In genomic region chr3:128619146-128619890, GRCh38 we compare ENCODE assay signal across 8 cellular contexts. TPM values are rescaled to one million over a fixed set of nuclear protein-coding genes. Genes with fewer than 3 reads are reported as not detected.
A peak's percentile ranks its signal among the peaks of the same experiment; 100 is the strongest.
DNase-seq lines count a peak whose midpoint lies in the region; ATAC-seq lines count a peak whose summit lies in the region.

No MANE protein-coding gene starts in this region.

- CTCF ChIA-PET in activated CD8-positive, alpha-beta T cell treated with anti-CD3 and anti-CD28 coated beads, Interleukin-2, amount 10 ng/mL, durations not matched to agents 7 days and 5 days (lab: Charles Lee): interaction anchor here (0.9 to 2.5 kb wide), 5 partner anchors 11 to 226 kb away, joined by 3 to 8 read pairs (median 7); no protein-coding TSS in a partner anchor

- H3K27me3 Mint-ChIP-seq in activated CD8-positive, alpha-beta T cell treated with anti-CD3 and anti-CD28 coated beads, Interleukin-2, amount 10 ng/mL, durations not matched to agents 7 days and 5 days (ENCODE audit: low read depth): no peaks in the 10 kb centered on the region

- H3K36me3 Mint-ChIP-seq in activated CD8-positive, alpha-beta T cell treated with anti-CD3 and anti-CD28 coated beads, Interleukin-2, amount 10 ng/mL, durations not matched to agents 7 days and 5 days (ENCODE audit: low read depth): peaks cover 65% of the 10 kb centered on the region

- DNase-seq in stimulated activated CD4-positive, alpha-beta T cell treated with anti-CD3 and anti-CD28 coated beads, Interleukin-2, amount 100 ng/mL, for 4 hours (ENCODE audit: low read depth): peak; percentile 10
- no peak for DNase-seq in stimulated activated CD4-positive, alpha-beta T cell treated with anti-CD3 and anti-CD28 coated beads, Interleukin-2, amount 100 ng/mL, for 48 hours
- DNase-seq in activated CD8-positive, alpha-beta T cell treated with anti-CD3 and anti-CD28 coated beads, Interleukin-2, amount 10 ng/mL, durations not matched to agents 7 days and 5 days: peak; percentile 40
- peak; percentile 77 for DNase-seq in hepatic stellate cell (ENCODE audit: low spot score)
- no peak for DNase-seq in SK-N-DZ (ENCODE audit: low spot score)
- DNase-seq in iPS-NIHi7 (ENCODE audit: extremely low spot score): no peak
- no peak for DNase-seq in NCI-H2171 treated with DMSO at 0.1 percent for 48 hours (lab: John Stamatoyannopoulos, UW)

- POLR2A ChIA-PET in activated CD8-positive, alpha-beta T cell treated with anti-CD3 and anti-CD28 coated beads, Interleukin-2, amount 10 ng/mL, durations not matched to agents 7 days and 5 days (lab: Charles Lee): interaction anchor here (0.8 kb wide), 1 partner anchor 9 kb away, joined by 3 read pairs; no protein-coding TSS in a partner anchor

- peaks cover 46% of the 10 kb centered on the region for H3K4me1 Mint-ChIP-seq in activated CD8-positive, alpha-beta T cell treated with anti-CD3 and anti-CD28 coated beads, Interleukin-2, amount 10 ng/mL, durations not matched to agents 7 days and 5 days (ENCODE audit: low read depth)

- peak overlapping the region; percentile 85 for H3K4me3 Mint-ChIP-seq in activated CD8-positive, alpha-beta T cell treated with anti-CD3 and anti-CD28 coated beads, Interleukin-2, amount 10 ng/mL, durations not matched to agents 7 days and 5 days

- H3K9me3 Mint-ChIP-seq in activated CD8-positive, alpha-beta T cell treated with anti-CD3 and anti-CD28 coated beads, Interleukin-2, amount 10 ng/mL, durations not matched to agents 7 days and 5 days (ENCODE audit: insufficient read depth): no peaks in the 10 kb centered on the region

- ATAC-seq in activated CD8-positive, alpha-beta T cell treated with anti-CD3 and anti-CD28 coated beads, Interleukin-2, amount 10 ng/mL, durations not matched to agents 7 days and 5 days: no peak
- no peak for ATAC-seq in GM21360 (IDR thresholded peaks at IDR 0.05; ENCODE audit: unreplicated experiment)

- H3K27ac Mint-ChIP-seq in activated CD8-positive, alpha-beta T cell treated with anti-CD3 and anti-CD28 coated beads, Interleukin-2, amount 10 ng/mL, durations not matched to agents 7 days and 5 days: peak overlapping the region; percentile 88

RNA-seq across cellular contexts. Expression of gene RPN1, which starts 31.3 kb away (rescaled TPM):
- total RNA-seq in activated CD8-positive, alpha-beta T cell treated with anti-CD3 and anti-CD28 coated beads, Interleukin-2, amount 10 ng/mL, durations not matched to agents 7 days and 5 days: 100 to 1,000 TPM; 157 to 162 TPM
- polyA plus RNA-seq in SK-N-DZ (2014; cell fraction: cytosol; rRNA removed): 205 and 243 TPM in 2 replicates
- polyA plus RNA-seq in SK-N-DZ (2014; cell fraction: nucleus; rRNA removed): 78.6 and 109 TPM in 2 replicates

Comparison
In these comparisons a context has a peak if more than half of its experiments do, and no peak if none do; other contexts are left out.
1. DNase-seq: peak in stimulated activated CD4-positive, alpha-beta T cell treated with anti-CD3 and anti-CD28 coated beads, Interleukin-2, amount 100 ng/mL, for 4 hours (single experiment), activated CD8-positive, alpha-beta T cell treated with anti-CD3 and anti-CD28 coated beads, Interleukin-2, amount 10 ng/mL, durations not matched to agents 7 days and 5 days (single experiment) and hepatic stellate cell (single experiment); none in stimulated activated CD4-positive, alpha-beta T cell treated with anti-CD3 and anti-CD28 coated beads, Interleukin-2, amount 100 ng/mL, for 48 hours (0 of 2), SK-N-DZ (single experiment), iPS-NIHi7 (single experiment) and NCI-H2171 treated with DMSO at 0.1 percent for 48 hours (single experiment).